ENCODE assay signal across 32 cellular contexts in the genomic region with DNA sequence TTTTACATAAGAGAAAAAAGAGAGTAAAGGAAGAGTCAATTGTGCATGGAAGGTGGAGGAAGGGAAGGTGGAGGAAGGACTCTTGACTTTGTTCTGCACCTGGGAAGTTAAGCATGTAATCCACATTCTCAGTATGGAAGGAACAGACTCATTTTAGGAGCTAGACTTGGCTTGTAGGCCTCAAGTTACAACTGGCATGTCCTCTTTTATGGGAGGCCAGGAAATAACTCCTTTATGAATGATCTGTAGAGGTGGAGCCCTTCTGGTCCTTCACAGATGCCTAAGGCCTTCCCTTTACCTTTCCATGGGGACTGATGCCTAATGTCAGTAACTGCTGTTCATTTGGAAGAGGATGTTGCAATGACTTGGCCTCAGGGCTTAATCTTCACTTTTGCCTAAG.
"Had no signal": no experiment of that assay in that cellular context is flagged by ENCODE, and none has a peak within 500 bp of the region (broad histone marks: within the 10 kb centered on the region; RNA-seq: fewer than 3 reads in every experiment).

No MANE protein-coding gene starts in this region.

- FAIRE-seq: astrocyte had no signal

- H3K27me3 ChIP-seq: adrenal gland, body of pancreas, Peyer's patch had no signal

- ATAC-seq: activated naive CD4-positive, alpha-beta T cell treated with anti-CD3 and anti-CD28 coated beads, Interleukin-2, amount 50 U/mL, for 72 hours; activated T-cell treated with anti-CD3 and anti-CD28 coated beads, Interleukin-2, amount 50 U/mL, for 4 hours; body of pancreas had no signal

- H3K9me3 ChIP-seq: adrenal gland, body of pancreas, MG63, Peyer's patch had no signal

- H3K27ac ChIP-seq: adrenal gland, body of pancreas, Peyer's patch, RWPE1, VCaP had no signal

- H3K4me3 ChIP-seq: adrenal gland, body of pancreas, MG63, Peyer's patch had no signal

- H3K36me3 ChIP-seq: adrenal gland, MG63, Peyer's patch had no signal

- H3K4me1 ChIP-seq: adrenal gland, body of pancreas, Peyer's patch had no signal

- DNase-seq: activated B cell treated with CpG ODN at 0.5 μM for 24 hours; activated CD4-positive, alpha-beta memory T cell treated with anti-CD3 and anti-CD28 coated beads for 36 hours; activated CD4-positive, alpha-beta T cell treated with anti-CD3 and anti-CD28 coated beads for 4 hours; activated CD4-positive, alpha-beta T cell treated with anti-CD3 and anti-CD28 coated beads, Interleukin-2, amount 50 U/mL, for 1 hour; activated CD4-positive, CD25-positive, alpha-beta regulatory T cell treated with anti-CD3 and anti-CD28 coated beads, Interleukin-2, amount 50 U/mL, for 72 hours; activated CD8-positive, alpha-beta memory T cell treated with anti-CD3 and anti-CD28 coated beads, Interleukin-2, amount 50 U/mL, for 4 hours; activated gamma-delta T cell treated with Interleukin-2 at 50 U/mL for 16 hours; activated naive CD4-positive, alpha-beta T cell treated with anti-CD3 and anti-CD28 coated beads for 36 hours; activated T-cell treated with anti-CD3 and anti-CD28 coated beads for 4 hours; activated T-cell treated with anti-CD3 and anti-CD28 coated beads, Interleukin-2, amount 50 U/mL, for 4 hours; adrenal gland; body of pancreas; central memory CD4-positive, alpha-beta T cell; Karpas-422; KBM-7; MG63; NCI-H1092; NCI-H1436 treated with DMSO at 0.1 percent for 48 hours; NCI-H1694 treated with DMSO at 0.1 percent for 48 hours; NCI-H2029; NCI-H345; NCI-H524 treated with DMSO at 0.1 percent for 48 hours; Peyer's patch; Right ventricle myocardium superior; SW 1271; T-helper 1 cell; T-helper 2 cell; T-helper 9 cell had no signal
